ENCODE assay signal across 21 cellular contexts in genomic region chr15:74552761-74553441, GRCh38. TPM values are rescaled to one million over a fixed set of nuclear protein-coding genes. Genes with fewer than 3 reads are reported as not detected.
DNase-seq lines count a peak whose midpoint lies in the region; ATAC-seq, FAIRE-seq and TF ChIP-seq lines count a peak whose summit lies in the region.
"Had no signal": no experiment of that assay in that cellular context is flagged by ENCODE, and none has a peak within 500 bp of the region (broad histone marks: within the 10 kb centered on the region; RNA-seq: fewer than 3 reads in every experiment).

No MANE protein-coding gene starts in this region.

- no peak overlapping the region for H3K4me3 ChIP-seq in K562
- H3K4me3 ChIP-seq: ascending aorta, lower lobe of right lung, prostate gland had no signal

- H3K36me3 Mint-ChIP-seq in T-helper 2 cell treated with Interferon-gamma antibody and Interleukin-4, amounts not matched to agents 5 μg/mL and 100 μg/mL, for 36 hours (ENCODE audit: low read depth) = peaks cover 60% of the 10 kb centered on the region

- ATAC-seq in K562 (no peak), GM19395 (IDR thresholded peaks at IDR 0.05; ENCODE audit: unreplicated experiment) (no peak), GM21619 (IDR thresholded peaks at IDR 0.05; ENCODE audit: unreplicated experiment) (no peak), GM18511 (IDR thresholded peaks at IDR 0.05; ENCODE audit: unreplicated experiment) (no peak)
- ATAC-seq: lower lobe of right lung had no signal

- no peaks in the 10 kb centered on the region for H3K27me3 Mint-ChIP-seq in T-helper 2 cell treated with Interferon-gamma antibody and Interleukin-4, amounts not matched to agents 5 μg/mL and 100 μg/mL, for 36 hours (ENCODE audit: low read depth)

- peaks cover 4% of the 10 kb centered on the region for H3K9me3 Mint-ChIP-seq in T-helper 2 cell treated with Interferon-gamma antibody and Interleukin-4, amounts not matched to agents 5 μg/mL and 100 μg/mL, for 36 hours
- H3K9me3 Mint-ChIP-seq: type B pancreatic cell had no signal

- no peak for TF ChIP-seq RAD21 in K562 (CRISPR knock-in tag; conservative IDR thresholded peaks at IDR 0.05 in 1 of 2, IDR thresholded peaks at IDR 0.05 in 1 of 2)

- no TSS peak for BruUV-seq in K562 (replicated peaks; lab: Mats Ljungman, UMichigan)

- H3K27ac Mint-ChIP-seq in T-helper 2 cell treated with Interferon-gamma antibody and Interleukin-4, amounts not matched to agents 5 μg/mL and 100 μg/mL, for 36 hours = peak overlapping the region; percentile 84
- H3K27ac Mint-ChIP-seq: type B pancreatic cell had no signal

- peaks cover 18% of the 10 kb centered on the region for H3K36me3 ChIP-seq in K562 (ENCODE audit: control insufficient read depth, insufficient read depth, low read length)
- H3K36me3 ChIP-seq: prostate gland had no signal

- H3K9ac ChIP-seq in K562 (ENCODE audit: insufficient read depth in 1 of 2, low read depth in 2 of 2, low read length in 2 of 2) = no peak overlapping the region

- no peak overlapping the region for H2AFZ ChIP-seq in K562 (ENCODE audit: low read depth, low read length)

- TF ChIP-seq CTCF in K562 (IDR thresholded peaks at IDR 0.05 in 2 of 3, conservative IDR thresholded peaks at IDR 0.05 in 1 of 3; ENCODE audit: insufficient read depth in 2 of 3, low read depth in 1 of 3, low read length in 3 of 3) = no peak

- CTCF ChIA-PET in K562 (lab: Yijun Ruan, JAX; ENCODE audit: low intra/inter-chr PET ratio) = no interaction called here

- no peaks in the 10 kb centered on the region for H3K9me1 ChIP-seq in K562 (ENCODE audit: control insufficient read depth, insufficient read depth, low read length)

- H4K20me1 ChIP-seq in K562 (replicated peaks; ENCODE audit: control insufficient read depth, insufficient read depth, low read length) = peaks cover 14% of the 10 kb centered on the region

- in situ Hi-C loops in K562 (cut with MboI) = no loop called here

- FAIRE-seq in GM18507 (lab: Jason Lieb, UNC) (peak; percentile 67), K562 (lab: Jason Lieb, UNC) (peak; percentile 29)
- FAIRE-seq: islet of Langerhans had no signal

- intact Hi-C loops in K562 (cut with micrococcal nuclease) = no loop called here

- H3K9me3 ChIP-seq in K562 (replicated peaks; ENCODE audit: control insufficient read depth, insufficient read depth, low read depth, low read length) = no peaks in the 10 kb centered on the region
- H3K9me3 ChIP-seq: ascending aorta, lower lobe of right lung, prostate gland had no signal

- TF ChIP-seq EP300 in K562 (IDR thresholded peaks at IDR 0.05; ENCODE audit: low read length) = no peak

- 0 out of 3 replicates have a peak, but pooled peaks cover 11% of the 10 kb centered on the region for H3K79me2 ChIP-seq in K562 (ENCODE audit: control insufficient read depth, insufficient read depth, low read length)

- H3K27me3 ChIP-seq in K562 (ENCODE audit: control insufficient read depth in 2 of 2, insufficient read depth in 2 of 2, low read length in 2 of 2) = no peaks in the 10 kb centered on the region
- H3K27me3 ChIP-seq: ascending aorta had no signal

- DNase-seq in GF-D8 (lab: John Stamatoyannopoulos, UW) = peak; percentile 81
- DNase-seq in GM18507 (ENCODE audit: extremely low spot score, insufficient read length, low read depth) = no peak
- peak; percentile 32 for DNase-seq in T-helper 2 cell treated with Interferon-gamma antibody and Interleukin-4, amounts not matched to agents 5 μg/mL and 100 μg/mL, for 36 hours (ENCODE audit: low spot score)
- no peak for DNase-seq in K562 (ENCODE audit: extremely low read depth in 1 of 4, low spot score in 3 of 4)
- DNase-seq: activated naive CD4-positive, alpha-beta T cell; DMS79; effector CD4-positive, alpha-beta T cell; foreskin melanocyte; hippocampal formation; lower lobe of right lung; NCI-H1436; NCI-H2171; NCI-H526 had no signal

- WGBS in K562 (ENCODE audit: insufficient coverage, low coverage, missing lambda C conversion rate) = 23% methylated on average over 5 of the region's 5 CpGs

- peaks cover 39% of the 10 kb centered on the region for H3K4me1 Mint-ChIP-seq in T-helper 2 cell treated with Interferon-gamma antibody and Interleukin-4, amounts not matched to agents 5 μg/mL and 100 μg/mL, for 36 hours (ENCODE audit: low read depth)

- H3K27ac ChIP-seq in K562 (ENCODE audit: extremely low read depth, low read depth, low read length) = no peak overlapping the region
- H3K27ac ChIP-seq: ascending aorta, lower lobe of right lung, prostate gland, VCaP had no signal

- POLR2A ChIA-PET in K562 (lab: Yijun Ruan, JAX) = interaction anchor here (0.6 to 1.5 kb wide), 4 partner anchors 8 to 618 kb away, joined by 3 to 4 read pairs (median 4); no protein-coding TSS in a partner anchor

- peak overlapping the region; percentile 77 for H3K4me3 Mint-ChIP-seq in T-helper 2 cell treated with Interferon-gamma antibody and Interleukin-4, amounts not matched to agents 5 μg/mL and 100 μg/mL, for 36 hours
- H3K4me3 Mint-ChIP-seq: type B pancreatic cell had no signal

- no peak overlapping the region for H3K4me2 ChIP-seq in K562 (ENCODE audit: insufficient read depth, low read length)

- TF ChIP-seq POLR2A in K562 (conservative IDR thresholded peaks at IDR 0.05) = no peak

- no peaks in the 10 kb centered on the region for H3K4me1 ChIP-seq in K562 (replicated peaks in 1 of 2; ENCODE audit: control insufficient read depth in 2 of 2, insufficient read depth in 2 of 2, low read length in 2 of 2)
- H3K4me1 ChIP-seq: prostate gland had no signal

TF ChIP-seq in K562, 482 proteins besides CTCF, POLR2A, EP300 and RAD21:
- no peak for TF ChIP-seq ZBTB26 (CRISPR knock-in tag; IDR thresholded peaks at IDR 0.05)
- no peak for TF ChIP-seq ZNF280B (CRISPR knock-in tag; IDR thresholded peaks at IDR 0.05)
- TF ChIP-seq BRD4 (IDR thresholded peaks at IDR 0.05) = no peak
- no peak for TF ChIP-seq NCOA1 (IDR thresholded peaks at IDR 0.05; ENCODE audit: low read depth)
- TF ChIP-seq ZNF586 (CRISPR knock-in tag; conservative IDR thresholded peaks at IDR 0.05) = no peak
- peak; percentile 48; the same call in 1 of the 2 replicates for TF ChIP-seq TEAD4 (IDR thresholded peaks at IDR 0.05; ENCODE audit: low read length)
- no peak for TF ChIP-seq TEAD4 (CRISPR knock-in tag; IDR thresholded peaks at IDR 0.05; ENCODE audit: borderline replicate concordance)
- no peak for TF ChIP-seq ZNF707 (CRISPR knock-in tag; conservative IDR thresholded peaks at IDR 0.05)
- no peak for TF ChIP-seq NBN (IDR thresholded peaks at IDR 0.05; ENCODE audit: low read depth)
- no peak for TF ChIP-seq NRF1 (conservative IDR thresholded peaks at IDR 0.05 in 1 of 2, IDR thresholded peaks at IDR 0.05 in 1 of 2)
- 0 out of 2 replicates have a peak, but pooled peaks have one; percentile 15 for TF ChIP-seq ARID1B (IDR thresholded peaks at IDR 0.05)
- no peak for TF ChIP-seq FIP1L1 (IDR thresholded peaks at IDR 0.05; ENCODE audit: low read depth, low read length, poor library complexity, severe bottlenecking)
- TF ChIP-seq RBM25 (IDR thresholded peaks at IDR 0.05; ENCODE audit: low read depth, low read length, severe bottlenecking) = peak; percentile 87
- 0 out of 4 replicates have a peak, but pooled peaks of 1 of the 2 experiments have one; percentile 6 for TF ChIP-seq RCOR1 (IDR thresholded peaks at IDR 0.05; ENCODE audit: borderline replicate concordance in 1 of 2, low read depth in 2 of 2, low read length in 2 of 2)
- peak; percentile 51; the same call in 1 of the 2 replicates for TF ChIP-seq MEF2D (tag; conservative IDR thresholded peaks at IDR 0.05; ENCODE audit: low read depth)
- TF ChIP-seq TBL1XR1 (IDR thresholded peaks at IDR 0.05; ENCODE audit: low read length in 2 of 2) = 0 out of 4 replicates have a peak, but pooled peaks of 1 of the 2 experiments have one; percentile 34
TF ChIP-seq in K562: peak in this region for 6.

RNA-seq across cellular contexts. Expression of gene ARID3B, which starts 11.9 kb away (rescaled TPM):
- total RNA-seq in K562 (2011; cell fraction: chromatin; rRNA removed; ENCODE audit: low replicate concordance) = 31.5 and 48.3 TPM in 2 replicates
- total RNA-seq in K562 (2011; cell fraction: nucleolus; rRNA removed) = 22.4 and 26.3 TPM in 2 replicates
- 29.0 and 39.5 TPM in 2 replicates for total RNA-seq in K562 (2011; cell fraction: nucleoplasm; rRNA removed)
- 7.1 and 10.9 TPM in 2 replicates for total RNA-seq in K562 (2014; rRNA removed)
- total RNA-seq in K562 (2014; rRNA removed; fragmentation: Illumina TruSeq; extraction: Trizol) = 4.4 and 4.8 TPM in 2 replicates
- total RNA-seq in K562 (2015; rRNA removed; fragmentation: Illumina TruSeq; extraction: Trizol) = 6.0 and 6.1 TPM in 2 replicates
- 14.8 and 15.0 TPM in 2 replicates for total RNA-seq in K562 (2021)
- 11.8 and 16.4 TPM in 2 replicates for polyA plus RNA-seq in K562 (2011; rRNA removed)
- 14.6 and 18.3 TPM in 2 replicates for polyA plus RNA-seq in K562 (2011; cell fraction: cytosol; rRNA removed)
- polyA plus RNA-seq in K562 (2011; cell fraction: nucleus; rRNA removed) = 19.7 and 26.1 TPM in 2 replicates
- 11.3 and 18.8 TPM in 2 replicates for polyA plus RNA-seq in K562 (2012)
- polyA plus RNA-seq in K562 (2014; fragmentation: Illumina TruSeq; extraction: Trizol) = 12.4 and 14.8 TPM in 2 replicates
- polyA plus RNA-seq in K562 (2014; fragmentation: Nextera tagmentation; extraction: Ambion mirVana) = under 1 TPM; 0.32 to 0.74 TPM
- 14.1 and 15.1 TPM in 2 replicates for polyA plus RNA-seq in K562 (2014; rRNA removed)
- polyA minus RNA-seq in K562 (2011; rRNA and poly(A)+ RNA removed) = 10.7 and 11.3 TPM in 2 replicates
- 11.5 and 11.8 TPM in 2 replicates for polyA minus RNA-seq in K562 (2011; cell fraction: cytosol; rRNA and poly(A)+ RNA removed)
- polyA minus RNA-seq in K562 (2011; cell fraction: nucleus; rRNA and poly(A)+ RNA removed) = 10.5 and 11.4 TPM in 2 replicates

Comparison
In these comparisons a context has a peak if more than half of its experiments do, and no peak if none do; other contexts are left out.
1. DNase-seq: peak in GF-D8 (single experiment) and T-helper 2 cell treated with Interferon-gamma antibody and Interleukin-4, amounts not matched to agents 5 μg/mL and 100 μg/mL, for 36 hours (single experiment); none in GM18507 (single experiment) and K562 (0 of 4).